Comparison of ENCODE assay signal across 8 cellular contexts in the genomic region with DNA sequence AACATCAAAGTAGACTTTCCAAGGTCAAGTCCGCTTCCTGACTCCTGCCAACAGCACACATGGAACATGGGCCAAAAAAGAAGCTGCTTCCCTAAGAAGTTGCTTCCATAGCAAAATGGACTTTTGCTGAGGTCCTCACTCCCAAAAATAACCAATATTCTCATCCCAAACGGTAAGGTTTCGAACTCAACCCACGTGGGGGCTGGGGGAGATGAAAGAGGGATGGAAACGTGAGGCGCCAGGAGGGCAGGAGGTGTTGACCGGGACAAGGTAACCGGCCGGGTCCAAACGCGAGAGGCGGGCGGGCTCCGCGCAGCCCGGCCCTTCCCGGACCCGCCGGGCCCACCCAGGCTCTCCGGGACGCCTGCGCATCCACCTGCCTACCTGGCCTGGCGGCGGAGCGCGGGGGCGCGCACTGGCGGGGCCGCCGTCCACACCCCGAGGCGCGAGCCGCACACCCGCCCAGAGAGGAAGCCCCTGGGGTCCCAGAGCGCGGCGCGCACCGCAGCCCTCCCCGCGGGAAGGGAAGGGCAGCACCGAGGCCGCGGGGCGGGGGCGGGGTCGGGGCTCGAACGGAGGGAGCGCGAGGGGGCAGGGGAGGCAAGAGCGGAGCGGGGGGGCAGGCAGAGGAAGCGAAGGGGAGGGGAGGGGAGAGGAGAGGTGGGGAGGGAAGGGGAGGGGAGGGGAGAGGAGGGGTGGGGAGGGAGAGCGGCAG. TPM values are rescaled to one million over a fixed set of nuclear protein-coding genes. Genes with fewer than 3 reads are reported as not detected.
DNase-seq lines count a peak whose midpoint lies in the region; TF ChIP-seq lines count a peak whose summit lies in the region.

No MANE protein-coding gene starts in this region.

- CTCF ChIA-PET in CD8-positive, alpha-beta memory T cell (lab: Charles Lee) = interaction anchor here (0.9 kb wide), 1 partner anchor 57 kb away, joined by 4 read pairs; a partner anchor contains a TSS

- peaks cover 10% of the 10 kb centered on the region for H3K4me1 ChIP-seq in CD8-positive, alpha-beta memory T cell (ENCODE audit: insufficient read depth, low read length)
- H3K4me1 ChIP-seq in HUES64 (ENCODE audit: insufficient read depth, low read length) (0 out of 2 replicates have a peak, but pooled peaks cover 6% of the 10 kb centered on the region), iPS-18a (ENCODE audit: control insufficient read depth, low read depth, low read length) (no peaks in the 10 kb centered on the region)

- POLR2A ChIA-PET in CD8-positive, alpha-beta memory T cell (lab: Charles Lee) = interaction anchor here (1.6 kb wide), 1 partner anchor 31 kb away, joined by 19 read pairs; no protein-coding TSS in a partner anchor

- H3K9me3 ChIP-seq in CD8-positive, alpha-beta memory T cell (ENCODE audit: low read length) = no peaks in the 10 kb centered on the region
- H3K9me3 ChIP-seq in HUES64 (ENCODE audit: insufficient read depth, low read depth, low read length) (no peaks in the 10 kb centered on the region), iPS-18a (ENCODE audit: control insufficient read depth, low read depth, low read length) (no peaks in the 10 kb centered on the region)

- H3K4me3 Mint-ChIP-seq in CD8-positive, alpha-beta memory T cell = peak overlapping the region; percentile 85 to 95 (median 93)
- H3K4me3 Mint-ChIP-seq in T-helper 1 cell treated with Interleukin-12 subunit alpha and Interleukin-12 subunit beta and Interleukin-4 antibody, amounts not matched to agents 30 μg/mL and 1 μg/mL, for 36 hours = peak overlapping the region; percentile 90

- peak overlapping the region; percentile 71 for H3K27ac ChIP-seq in CD8-positive, alpha-beta memory T cell (ENCODE audit: low read depth, low read length)
- H3K27ac ChIP-seq in HUES64 (ENCODE audit: low read depth, low read length) (peak overlapping the region; percentile 95), iPS-18a (ENCODE audit: low read length) (peak overlapping the region; percentile 27)

- TF ChIP-seq CTCF in GM20000 (IDR thresholded peaks at IDR 0.05; ENCODE audit: extremely low read depth, missing control alignments) = no peak

- H3K9me3 Mint-ChIP-seq in CD8-positive, alpha-beta memory T cell = peaks cover 0 to 2% (median 0%) of the 10 kb centered on the region in 5 donors
- H3K9me3 Mint-ChIP-seq in T-helper 1 cell treated with Interleukin-12 subunit alpha and Interleukin-12 subunit beta and Interleukin-4 antibody, amounts not matched to agents 30 μg/mL and 1 μg/mL, for 36 hours = no peaks in the 10 kb centered on the region

- 1% methylated on average over 51 of the region's 57 CpGs for WGBS in HUES64

- peak; percentile 62 to 86 (median 65) for DNase-seq in CD8-positive, alpha-beta memory T cell
- DNase-seq in GM20000 (ENCODE audit: low spot score) = peak; percentile 80
- DNase-seq in astrocyte of the hippocampus (ENCODE audit: low read depth, low spot score) = peak; percentile 43
- DNase-seq in stimulated activated CD4-positive, alpha-beta T cell treated with anti-CD3 and anti-CD28 coated beads, Interleukin-12 subunit alpha, Interleukin-12 subunit beta, amount 100 ng/mL, for 4 hours = peak; percentile 60
- DNase-seq in DMS114 treated with DMSO at 0.1 percent for 48 hours (lab: John Stamatoyannopoulos, UW; ENCODE audit: unreplicated experiment) = no peak

- H3K27ac Mint-ChIP-seq in CD8-positive, alpha-beta memory T cell = peak overlapping the region; percentile 89 to 98 (median 94)
- H3K27ac Mint-ChIP-seq in T-helper 1 cell treated with Interleukin-12 subunit alpha and Interleukin-12 subunit beta and Interleukin-4 antibody, amounts not matched to agents 30 μg/mL and 1 μg/mL, for 36 hours = peak overlapping the region; percentile 90

- no peaks in the 10 kb centered on the region for H3K27me3 Mint-ChIP-seq in CD8-positive, alpha-beta memory T cell
- no peaks in the 10 kb centered on the region for H3K27me3 Mint-ChIP-seq in T-helper 1 cell treated with Interleukin-12 subunit alpha and Interleukin-12 subunit beta and Interleukin-4 antibody, amounts not matched to agents 30 μg/mL and 1 μg/mL, for 36 hours (ENCODE audit: low read depth)

- no peaks in the 10 kb centered on the region for H3K36me3 ChIP-seq in CD8-positive, alpha-beta memory T cell (ENCODE audit: insufficient read depth, low read length)
- H3K36me3 ChIP-seq in HUES64 (ENCODE audit: insufficient read depth, low read length) (no peaks in the 10 kb centered on the region), iPS-18a (ENCODE audit: control insufficient read depth, low read depth, low read length) (no peaks in the 10 kb centered on the region)

- H3K27me3 ChIP-seq in CD8-positive, alpha-beta memory T cell (ENCODE audit: insufficient read depth, low read length, poor library complexity, severe bottlenecking) = no peaks in the 10 kb centered on the region
- H3K27me3 ChIP-seq in HUES64 (ENCODE audit: insufficient read depth, low read length) (no peaks in the 10 kb centered on the region), iPS-18a (ENCODE audit: control insufficient read depth, insufficient read depth, low read length) (no peaks in the 10 kb centered on the region)

- H3K36me3 Mint-ChIP-seq in CD8-positive, alpha-beta memory T cell = peaks cover 0 to 9% (median 3%) of the 10 kb centered on the region in 3 donors
- H3K36me3 Mint-ChIP-seq in T-helper 1 cell treated with Interleukin-12 subunit alpha and Interleukin-12 subunit beta and Interleukin-4 antibody, amounts not matched to agents 30 μg/mL and 1 μg/mL, for 36 hours (ENCODE audit: low read depth) = peaks cover 13% of the 10 kb centered on the region

- peak overlapping the region; percentile 68 for H3K4me3 ChIP-seq in CD8-positive, alpha-beta memory T cell (ENCODE audit: low read length)
- H3K4me3 ChIP-seq in HUES64 (ENCODE audit: low read length) (peak overlapping the region; percentile 85), iPS-18a (ENCODE audit: low read length) (peak overlapping the region; percentile 96)

- H3K4me1 Mint-ChIP-seq in CD8-positive, alpha-beta memory T cell = peaks cover 34 to 65% (median 47%) of the 10 kb centered on the region in 3 donors
- peaks cover 40% of the 10 kb centered on the region for H3K4me1 Mint-ChIP-seq in T-helper 1 cell treated with Interleukin-12 subunit alpha and Interleukin-12 subunit beta and Interleukin-4 antibody, amounts not matched to agents 30 μg/mL and 1 μg/mL, for 36 hours (ENCODE audit: low read depth)

- H3K9ac ChIP-seq in HUES64 (ENCODE audit: low read depth, low read length) (peak overlapping the region; percentile 53), iPS-18a (ENCODE audit: low read length) (peak overlapping the region; percentile 69)

RNA-seq across cellular contexts. Expression of a gene that starts 0.7 kb away (rescaled TPM):
- 10 to 100 TPM; 49.2 to 51.9 TPM for total RNA-seq in CD8-positive, alpha-beta memory T cell
- 26.8 TPM for polyA plus RNA-seq in CD8-positive, alpha-beta memory T cell
- polyA plus RNA-seq in HUES64 (2013, experiment 1 of 2) = 35.6 TPM
- 38.0 TPM for polyA plus RNA-seq in HUES64 (2013, experiment 2 of 2)

RNA-seq across cellular contexts. Expression of a gene that starts 57.3 kb away (rescaled TPM):
- 10 to 100 TPM; 34.2 to 34.3 TPM for total RNA-seq in CD8-positive, alpha-beta memory T cell
- polyA plus RNA-seq in CD8-positive, alpha-beta memory T cell = 9.8 TPM
- 15.6 TPM for polyA plus RNA-seq in HUES64 (2013, experiment 1 of 2)
- 14.8 TPM for polyA plus RNA-seq in HUES64 (2013, experiment 2 of 2)

Comparison
In these comparisons a context has a peak if more than half of its experiments do, and no peak if none do; other contexts are left out.
1. H3K27ac ChIP-seq: peak in every context shown above with its lines; median percentile 95 in HUES64; 71 in CD8-positive, alpha-beta memory T cell; 27 in iPS-18a.